In genomic region chr7:14752301-14752700, GRCh38 we compare ENCODE assay signal across 26 cellular contexts.
"Had no signal": no experiment of that assay in that cellular context is flagged by ENCODE, and none has a peak within 500 bp of the region (broad histone marks: within the 10 kb centered on the region; RNA-seq: fewer than 3 reads in every experiment).

No MANE protein-coding gene starts in this region.

- DNase-seq: activated CD4-positive, alpha-beta T cell treated with anti-CD3 and anti-CD28 coated beads for 36 hours; activated CD4-positive, alpha-beta T cell treated with anti-CD3 and anti-CD28 coated beads, Interleukin-2, amount 50 U/mL, for 4 hours; activated CD4-positive, CD25-positive, alpha-beta regulatory T cell; activated naive CD4-positive, alpha-beta T cell; activated T-cell treated with anti-CD3 and anti-CD28 coated beads for 4 hours; activated T-cell treated with anti-CD3 and anti-CD28 coated beads, Interleukin-2, amount 50 U/mL, for 72 hours; central memory CD4-positive, alpha-beta T cell; endodermal cell; foreskin fibroblast; heart left ventricle; hypothalamus; immature natural killer cell; kidney; left colon; natural killer cell; ovary; right lobe of liver; stimulated activated CD4-positive, alpha-beta T cell treated with anti-CD3 and anti-CD28 coated beads, Interleukin-2, amount 100 ng/mL, for 48 hours; stimulated activated naive CD4-positive, alpha-beta T cell treated with Interleukin-2 at 50 U/mL for 16 hours; testis; transverse colon had no signal

- H3K9me3 Mint-ChIP-seq: activated T-cell treated with anti-CD3 and anti-CD28 coated beads, Interleukin-2, amount 50 U/mL, for 72 hours; dendritic cell treated with granulocyte-macrophage colony-stimulating factor and Interleukin-4, amounts not matched to agents 40 ng/mL and 50 ng/mL, for 4 days; memory B cell had no signal

- H3K4me1 Mint-ChIP-seq: activated CD4-positive, alpha-beta T cell treated with anti-CD3 and anti-CD28 coated beads for 36 hours; endodermal cell; immature natural killer cell; memory B cell; natural killer cell had no signal

- H3K36me3 Mint-ChIP-seq: activated naive CD4-positive, alpha-beta T cell treated with anti-CD3 and anti-CD28 coated beads, Interleukin-2, amount 50 U/mL, for 72 hours; immature natural killer cell; memory B cell; natural killer cell had no signal

- ATAC-seq: activated CD4-positive, alpha-beta T cell treated with anti-CD3 and anti-CD28 coated beads for 36 hours; activated naive CD4-positive, alpha-beta T cell treated with anti-CD3 and anti-CD28 coated beads, Interleukin-2, amount 50 U/mL, for 72 hours; activated T-cell treated with anti-CD3 and anti-CD28 coated beads, Interleukin-2, amount 50 U/mL, for 72 hours; esophagus mucosa; heart left ventricle; left colon; natural killer cell; right lobe of liver had no signal

- H3K4me3 Mint-ChIP-seq: activated CD4-positive, alpha-beta T cell treated with anti-CD3 and anti-CD28 coated beads for 36 hours; activated T-cell treated with anti-CD3 and anti-CD28 coated beads, Interleukin-2, amount 50 U/mL, for 72 hours; dendritic cell treated with granulocyte-macrophage colony-stimulating factor and Interleukin-4, amounts not matched to agents 40 ng/mL and 50 ng/mL, for 4 days; endodermal cell; immature natural killer cell; memory B cell; natural killer cell had no signal

- H3K27me3 Mint-ChIP-seq: activated CD4-positive, alpha-beta T cell treated with anti-CD3 and anti-CD28 coated beads for 36 hours; dendritic cell treated with granulocyte-macrophage colony-stimulating factor and Interleukin-4, amounts not matched to agents 40 ng/mL and 50 ng/mL, for 4 days; memory B cell; progenitor cell of endocrine pancreas had no signal

- H3K27ac Mint-ChIP-seq: activated CD4-positive, alpha-beta T cell treated with anti-CD3 and anti-CD28 coated beads for 36 hours; activated naive CD4-positive, alpha-beta T cell treated with anti-CD3 and anti-CD28 coated beads, Interleukin-2, amount 50 U/mL, for 72 hours; activated T-cell treated with anti-CD3 and anti-CD28 coated beads, Interleukin-2, amount 50 U/mL, for 72 hours; dendritic cell treated with granulocyte-macrophage colony-stimulating factor and Interleukin-4, amounts not matched to agents 40 ng/mL and 50 ng/mL, for 4 days; endodermal cell; immature natural killer cell; memory B cell; natural killer cell; progenitor cell of endocrine pancreas had no signal
